24 cellular contexts compared by ENCODE assay signal in genomic region chr3:72949016-72949415, GRCh38. TPM values are rescaled to one million over a fixed set of nuclear protein-coding genes. Genes with fewer than 3 reads are reported as not detected.
DNase-seq lines count a peak whose midpoint lies in the region; ATAC-seq and TF ChIP-seq lines count a peak whose summit lies in the region.
"Had no signal": no experiment of that assay in that cellular context is flagged by ENCODE, and none has a peak within 500 bp of the region (broad histone marks: within the 10 kb centered on the region; RNA-seq: fewer than 3 reads in every experiment).

No MANE protein-coding gene starts in this region.

- H3K9me3 ChIP-seq in mucosa of descending colon (no peaks in the 10 kb centered on the region), adrenal gland (replicated peaks in 1 of 3) (no peaks in the 10 kb centered on the region)
- H3K9me3 ChIP-seq: A549, Caco-2 had no signal

- no peak overlapping the region for H3K4me3 ChIP-seq in mucosa of descending colon
- H3K4me3 ChIP-seq in adrenal gland: no peak overlapping the region
- H3K4me3 ChIP-seq: A549; BLaER1 treated with 17β-estradiol and CSF1 and Interleukin-3, amounts not matched to agents 10 nM and 100 nM; PC-9 had no signal

- intact Hi-C loops in left ventricle myocardium superior (cut with micrococcal nuclease) (no loop called here), cardiac septum (cut with DNase I) (no loop called here), mucosa of descending colon (cut with DNase I, micrococcal nuclease) (loop anchor here in 1 of 2 donors (10.0 kb wide), 1 partner anchor 106 kb away; no protein-coding TSS in a partner anchor), adrenal gland (cut with DNase I) (loop anchor here in 1 of 2 donors (10.0 kb wide), 1 partner anchor 46 kb away; the partner anchor contains the start of gene PPP4R2)

- H3K4me1 ChIP-seq in mucosa of descending colon (ENCODE audit: low read depth): no peaks in the 10 kb centered on the region
- no peaks in the 10 kb centered on the region for H3K4me1 ChIP-seq in adrenal gland (replicated peaks in 1 of 2)

- DNase-seq in left ventricle myocardium superior: no peak
- DNase-seq in cardiac septum (ENCODE audit: low spot score): no peak
- peak; percentile 32 for DNase-seq in islet precursor cell
- DNase-seq in mucosa of descending colon: no peak
- no peak for DNase-seq in NCI-H2081 treated with DMSO at 0.1 percent for 48 hours (lab: John Stamatoyannopoulos, UW)
- DNase-seq in adrenal gland: no peak
- DNase-seq: AML-193; Caco-2; CD8-positive, alpha-beta T cell; DMS79 treated with DMSO at 0.1 percent for 48 hours; GF-D8; HCEC 1CT; MV-4-11; NCI-H1105; NCI-H1436 treated with DMSO at 0.1 percent for 48 hours; NCI-H187 treated with DMSO at 0.1 percent for 48 hours; NCI-H2107; NCI-H526 treated with DMSO at 0.1 percent for 48 hours; PC-9; SHP77 had no signal

- no peak overlapping the region for H3K27ac ChIP-seq in adrenal gland
- H3K27ac ChIP-seq: A549; BLaER1 treated with 17β-estradiol and CSF1 and Interleukin-3, amounts not matched to agents 10 nM and 100 nM; HL-60; PC-9 had no signal

- no peak for TF ChIP-seq POLR2A in adrenal gland (IDR thresholded peaks at IDR 0.05)

- TF ChIP-seq CTCF in mucosa of descending colon (IDR thresholded peaks at IDR 0.05) (no peak), adrenal gland (IDR thresholded peaks at IDR 0.05) (no peak)

- H3K36me3 ChIP-seq in mucosa of descending colon (ENCODE audit: low read depth): no peaks in the 10 kb centered on the region
- H3K36me3 ChIP-seq in adrenal gland (replicated peaks in 1 of 2): no peaks in the 10 kb centered on the region
- H3K36me3 ChIP-seq: BLaER1 treated with 17β-estradiol and CSF1 and Interleukin-3, amounts not matched to agents 10 nM and 100 nM had no signal

- H3K27me3 ChIP-seq in adrenal gland: no peaks in the 10 kb centered on the region
- H3K27me3 ChIP-seq: BLaER1 treated with 17β-estradiol and CSF1 and Interleukin-3, amounts not matched to agents 10 nM and 100 nM had no signal

- WGBS in adrenal gland, 4 donors: 89 to 96% (median 93%) methylated on average over 4 of the region's 4 CpGs

- peak; percentile 61 for ATAC-seq in left ventricle myocardium superior
- peak; percentile 10 for ATAC-seq in mucosa of descending colon
- ATAC-seq in HG02981 (IDR thresholded peaks at IDR 0.05; ENCODE audit: unreplicated experiment): no peak
- ATAC-seq: A549; CD8-positive, alpha-beta T cell had no signal

RNA-seq across cellular contexts. Expression of gene PPP4R2, which starts 47.6 kb away (rescaled TPM):
- total RNA-seq in left ventricle myocardium superior (53.1 TPM), cardiac septum (46.6 TPM), mucosa of descending colon (10 to 100 TPM; 71.5 to 77.5 (median 75.3) TPM), adrenal gland (10 to 100 TPM; 31.7 to 90.1 (median 68.3) TPM)
- polyA plus RNA-seq in adrenal gland: 10 to 100 TPM; 14.2 to 40.3 (median 17.8) TPM
